Comparison of ENCODE assay signal across 8 cellular contexts in the genomic region with DNA sequence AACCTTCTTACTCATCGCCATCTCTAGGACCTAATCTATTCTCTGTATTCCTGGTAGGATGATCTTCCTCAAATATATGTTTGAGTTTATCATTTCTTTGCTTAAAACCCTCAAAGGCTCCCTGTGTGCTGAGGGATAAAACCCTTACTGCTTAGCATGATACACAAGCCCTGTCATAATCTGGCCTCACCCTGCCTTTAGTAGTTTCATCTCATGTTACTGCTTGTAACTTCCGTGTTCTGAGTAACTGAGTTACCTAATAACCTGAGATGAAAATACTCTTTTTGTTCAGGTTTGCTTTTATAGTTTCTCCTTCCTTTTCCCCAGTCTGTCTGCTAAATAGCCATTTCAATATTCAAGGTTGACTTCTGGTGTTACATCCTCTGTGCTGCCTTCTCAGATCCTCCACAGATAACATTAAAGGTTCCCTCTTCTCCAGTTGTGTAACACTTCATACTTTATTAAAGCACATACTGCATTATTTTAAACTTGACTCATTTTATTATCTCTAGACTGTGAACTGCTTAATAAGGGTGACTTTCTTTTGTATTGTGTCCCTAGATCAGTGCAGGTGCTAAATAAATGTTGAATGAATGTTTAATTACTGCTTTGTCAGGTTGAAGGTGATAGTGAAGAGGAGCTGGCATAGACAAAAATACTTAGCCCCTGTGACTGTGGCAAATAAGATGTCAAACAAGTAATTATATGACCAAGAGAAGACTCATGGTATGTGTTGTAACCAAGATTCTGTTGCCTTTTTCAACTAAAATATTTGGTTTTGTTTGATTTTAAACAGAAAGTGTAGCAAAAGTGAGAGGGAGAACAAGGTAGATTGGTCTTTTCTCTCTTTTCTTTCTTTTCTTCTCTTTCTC. TPM values are rescaled to one million over a fixed set of nuclear protein-coding genes. Genes with fewer than 3 reads are reported as not detected.
A peak's percentile ranks its signal among the peaks of the same experiment; 100 is the strongest.
DNase-seq lines count a peak whose midpoint lies in the region; ATAC-seq, FAIRE-seq and TF ChIP-seq lines count a peak whose summit lies in the region.

No MANE protein-coding gene starts in this region.

- POLR2A ChIA-PET in GM12878 (lab: Charles Lee) = interaction anchor here (1.0 to 1.1 kb wide), 2 partner anchors 44 to 230 kb away, joined by 3 to 4 read pairs; no protein-coding TSS in a partner anchor

- peaks cover 71% of the 10 kb centered on the region for H3K79me2 ChIP-seq in GM12878 (ENCODE audit: control insufficient read depth, insufficient read depth, low read length)

- no peak for TF ChIP-seq POLR2A in GM12878 (IDR thresholded peaks at IDR 0.05; ENCODE audit: low read depth, low read length)
- no peak for TF ChIP-seq POLR2A in tibial nerve (IDR thresholded peaks at IDR 0.05)

- H3K27me3 Mint-ChIP-seq in memory B cell = no peaks in the 10 kb centered on the region

- no TSS peak for BruUV-seq in GM12878 (replicated peaks; lab: Mats Ljungman, UMichigan)

- peaks cover 36% of the 10 kb centered on the region for H3K4me1 Mint-ChIP-seq in memory B cell

- TF ChIP-seq EP300 in GM12878 (IDR thresholded peaks at IDR 0.05; ENCODE audit: borderline replicate concordance in 1 of 2, control insufficient read depth in 1 of 2, low read depth in 2 of 2, low read length in 2 of 2) (no peak), tibial nerve (IDR thresholded peaks at IDR 0.05) (no peak)

- SMC1A ChIA-PET in GM12878 (lab: Charles Lee; ENCODE audit: uncharacterized antibody, unreplicated experiment) = interaction anchor here (0.6 to 1.2 kb wide), 4 partner anchors 11 to 218 kb away, joined by 3 read pairs; no protein-coding TSS in a partner anchor

- H3K9me3 Mint-ChIP-seq in memory B cell = no peaks in the 10 kb centered on the region

- peak; percentile 45 for ATAC-seq in HG02678 (IDR thresholded peaks at IDR 0.05; ENCODE audit: unreplicated experiment)
- ATAC-seq in GM12878 = peak; percentile 91
- ATAC-seq in memory B cell (ENCODE audit: low read depth) = peak; percentile 26
- ATAC-seq in HG03280 (IDR thresholded peaks at IDR 0.05; ENCODE audit: unreplicated experiment) = no peak

- RAD21 ChIA-PET in GM12878 (lab: Charles Lee; ENCODE audit: unreplicated experiment) = interaction anchor here (0.6 to 1.5 kb wide), 4 partner anchors 44 to 566 kb away, joined by 3 to 5 read pairs (median 4); no protein-coding TSS in a partner anchor

- CTCF ChIA-PET in GM12878 (lab: Yijun Ruan, JAX) = interaction anchor here (1.1 to 1.2 kb wide), 2 partner anchors 44 to 218 kb away, joined by 3 read pairs; no protein-coding TSS in a partner anchor

- H3K4me1 ChIP-seq in GM12878 (ENCODE audit: control insufficient read depth, insufficient read depth, low read length) (peaks cover 13% of the 10 kb centered on the region), tibial nerve (peaks cover 0 to 48% (median 15%) of the 10 kb centered on the region in 4 donors)

- H4K20me1 ChIP-seq in GM12878 (ENCODE audit: control insufficient read depth, insufficient read depth) = no peaks in the 10 kb centered on the region; the same call in 1 of the 2 replicates

- no peak overlapping the region for H2AFZ ChIP-seq in GM12878 (ENCODE audit: control insufficient read depth, low read depth, low read length)

- H3K4me3 Mint-ChIP-seq in memory B cell = no peak overlapping the region

- no peak for TF ChIP-seq CTCF in GM12878 (IDR thresholded peaks at IDR 0.05 in 2 of 3, conservative IDR thresholded peaks at IDR 0.05 in 1 of 3; ENCODE audit: control insufficient read depth in 2 of 3, extremely low read depth in 1 of 3, insufficient read depth in 1 of 3, low read depth in 3 of 3, low read length in 3 of 3)
- no peak for TF ChIP-seq CTCF in tibial nerve (IDR thresholded peaks at IDR 0.05)

- peak overlapping the region; percentile 14; the same call in 1 of the 2 replicates for H3K9ac ChIP-seq in GM12878 (ENCODE audit: control insufficient read depth, insufficient read depth, low read length)

- H3K27ac ChIP-seq in GM12878 (ENCODE audit: control insufficient read depth, insufficient read depth) (peak overlapping the region; percentile 57; the same call in 1 of the 2 replicates), tibial nerve (peak overlapping the region in 1 of 4 donors; percentile 39)

- DNase-seq in DMS153 treated with DMSO at 0.1 percent for 48 hours (lab: John Stamatoyannopoulos, UW; ENCODE audit: unreplicated experiment) (peak; percentile 12), GM12878 (ENCODE audit: low read depth, low spot score) (peak; percentile 27), memory B cell (ENCODE audit: low spot score in 2 of 2) (no peak), SW 1271 (lab: John Stamatoyannopoulos, UW) (no peak), tibial nerve (ENCODE audit: low spot score in 2 of 2) (no peak), NCI-H524 (lab: John Stamatoyannopoulos, UW) (no peak)

- H3K9me3 ChIP-seq in GM12878 (replicated peaks; ENCODE audit: control insufficient read depth, insufficient read depth, low read length) (no peaks in the 10 kb centered on the region), tibial nerve (no peaks in the 10 kb centered on the region)

- 66% methylated on average over 2 of the region's 2 CpGs for WGBS in GM12878 (ENCODE audit: insufficient coverage, insufficient replicate concordance, low lambda C conversion rate, missing lambda C conversion rate)
- 83 to 92% methylated on average over 2 of the region's 2 CpGs for WGBS in tibial nerve, 2 donors

- no peak for TF ChIP-seq RAD21 in GM12878 (IDR thresholded peaks at IDR 0.05; ENCODE audit: insufficient read depth, low read depth, low read length)

- intact Hi-C loops in GM12878 (cut with micrococcal nuclease; ENCODE audit: unreplicated experiment) = no loop called here

- H3K27ac Mint-ChIP-seq in memory B cell = peak overlapping the region; percentile 36

- FAIRE-seq in GM12878 (lab: Jason Lieb, UNC) = peak; percentile 13

- H3K36me3 ChIP-seq in GM12878 (ENCODE audit: control insufficient read depth in 2 of 2, insufficient read depth in 2 of 2, low read length in 1 of 2) (peaks cover 5% of the 10 kb centered on the region in 2 experiments; a peak in 2 of 4 replicates), tibial nerve (peaks cover 0 to 1% (median 0%) of the 10 kb centered on the region in 3 donors)

- H3K27me3 ChIP-seq in GM12878 (replicated peaks in 1 of 2; ENCODE audit: control insufficient read depth in 2 of 2, insufficient read depth in 2 of 2, low read length in 1 of 2) = no peaks in the 10 kb centered on the region
- H3K27me3 ChIP-seq in tibial nerve = no peaks in the 10 kb centered on the region

- H3K36me3 Mint-ChIP-seq in memory B cell = peaks cover 10% of the 10 kb centered on the region

- in situ Hi-C loops in GM12878 (cut with MboI) = no loop called here

- no peak overlapping the region for H3K4me3 ChIP-seq in GM12878
- no peak overlapping the region for H3K4me3 ChIP-seq in tibial nerve

- H3K4me2 ChIP-seq in GM12878 (ENCODE audit: control insufficient read depth, insufficient read depth) = peak overlapping the region; percentile 38; the same call in 1 of the 2 replicates

TF ChIP-seq in GM12878, 131 proteins besides CTCF, POLR2A, EP300 and RAD21 (continues in another document):
- TF ChIP-seq RELA (IDR thresholded peaks at IDR 0.05; ENCODE audit: borderline replicate concordance, partially characterized antibody) (no peak), RAD51 (IDR thresholded peaks at IDR 0.05) (no peak), PRDM15 (CRISPR knock-in tag; IDR thresholded peaks at IDR 0.05) (no peak)

RNA-seq across cellular contexts. Expression of gene NFAT5, which starts 47.8 kb away (rescaled TPM):
- total RNA-seq in GM12878 (2013; cell fraction: nucleolus; rRNA removed) = 196 and 208 TPM in 2 replicates
- total RNA-seq in GM12878 (2014; rRNA removed) (12.9 and 14.2 TPM in 2 replicates), GM12878 (2014; rRNA removed; fragmentation: Illumina TruSeq; extraction: Trizol) (17.9 and 19.3 TPM in 2 replicates), GM12878 (2021) (17.8 and 21.4 TPM in 2 replicates), tibial nerve (10 to 100 TPM; 53.2 to 61.4 (median 57.5) TPM)
- 5.0 TPM for polyA plus RNA-seq in GM12878 (2011; ENCODE audit: low read depth)
- polyA plus RNA-seq in GM12878 (2011; rRNA removed) (31.5 and 35.4 TPM in 2 replicates), GM12878 (2014; fragmentation: Illumina TruSeq; extraction: Trizol) (22.3 and 28.2 TPM in 2 replicates), GM12878 (2014; fragmentation: Nextera tagmentation; extraction: Ambion mirVana) (1 to 10 TPM in 1 of 2 experiments, under 1 TPM in 1; 0.58 to 1.9 TPM), GM12878 (2014; rRNA removed) (9.6 and 11.3 TPM in 2 replicates), GM12878 (2016; fragmentation: Nextera tagmentation; extraction: Ambion mirVana) (1 to 10 TPM; 5.2 to 5.5 TPM)
- polyA plus RNA-seq in GM12878 (2011; cell fraction: cytosol; rRNA removed) = 9.7 and 12.4 TPM in 2 replicates
- 40.6 and 48.0 TPM in 2 replicates for polyA plus RNA-seq in GM12878 (2011; cell fraction: nucleus; rRNA removed)
- 7.0 and 8.6 TPM in 2 replicates for polyA plus RNA-seq in GM12878 (2012)
- 66.6 and 96.6 TPM in 2 replicates for polyA minus RNA-seq in GM12878 (2011; rRNA and poly(A)+ RNA removed)
- polyA minus RNA-seq in GM12878 (2011; cell fraction: cytosol; rRNA and poly(A)+ RNA removed) = 19.8 and 23.2 TPM in 2 replicates
- 37.4 and 55.7 TPM in 2 replicates for polyA minus RNA-seq in GM12878 (2011; cell fraction: nucleus; rRNA and poly(A)+ RNA removed)

Comparison
In these comparisons a context has a peak if more than half of its experiments do, and no peak if none do; other contexts are left out.
1. DNase-seq: peak in DMS153 treated with DMSO at 0.1 percent for 48 hours (single experiment) and GM12878 (single experiment); none in memory B cell (0 of 2), SW 1271 (0 of 2), tibial nerve (0 of 2) and NCI-H524 (0 of 2).